2 cellular contexts compared by ENCODE assay signal in the genomic region with DNA sequence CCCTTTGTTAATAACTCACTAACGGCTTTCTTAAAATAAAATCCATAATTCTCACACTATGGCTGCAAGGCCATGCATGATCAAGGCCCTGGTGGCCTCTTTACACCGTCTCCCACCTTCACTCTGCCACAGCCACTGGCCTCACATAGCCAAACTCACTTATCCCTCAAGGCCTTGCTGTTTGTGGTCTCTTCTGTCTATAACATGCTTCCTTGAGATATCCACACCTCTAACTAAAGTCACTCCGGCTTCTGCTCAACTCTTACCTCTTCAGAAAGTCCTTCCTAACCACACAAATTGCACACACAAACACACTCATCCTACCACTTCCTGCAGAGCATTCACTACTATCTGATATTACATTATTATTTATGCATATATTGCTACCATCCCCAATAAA.
TF ChIP-seq lines count a peak whose summit lies in the region.

No MANE protein-coding gene starts in this region.

TF ChIP-seq in K562, 482 proteins besides CTCF, POLR2A, EP300 and RAD21 (continued from another document):
- TF ChIP-seq, protein P1, sequence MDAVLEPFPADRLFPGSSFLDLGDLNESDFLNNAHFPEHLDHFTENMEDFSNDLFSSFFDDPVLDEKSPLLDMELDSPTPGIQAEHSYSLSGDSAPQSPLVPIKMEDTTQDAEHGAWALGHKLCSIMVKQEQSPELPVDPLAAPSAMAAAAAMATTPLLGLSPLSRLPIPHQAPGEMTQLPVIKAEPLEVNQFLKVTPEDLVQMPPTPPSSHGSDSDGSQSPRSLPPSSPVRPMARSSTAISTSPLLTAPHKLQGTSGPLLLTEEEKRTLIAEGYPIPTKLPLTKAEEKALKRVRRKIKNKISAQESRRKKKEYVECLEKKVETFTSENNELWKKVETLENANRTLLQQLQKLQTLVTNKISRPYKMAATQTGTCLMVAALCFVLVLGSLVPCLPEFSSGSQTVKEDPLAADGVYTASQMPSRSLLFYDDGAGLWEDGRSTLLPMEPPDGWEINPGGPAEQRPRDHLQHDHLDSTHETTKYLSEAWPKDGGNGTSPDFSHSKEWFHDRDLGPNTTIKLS (IDR thresholded peaks at IDR 0.05; ENCODE audit: borderline replicate concordance, low read depth), result no peak
- TF ChIP-seq NFRKB (IDR thresholded peaks at IDR 0.05; ENCODE audit: low read depth) (no peak), ZNF165 (CRISPR knock-in tag; IDR thresholded peaks at IDR 0.05; ENCODE audit: borderline replicate concordance) (no peak), IRF2 (CRISPR knock-in tag; IDR thresholded peaks at IDR 0.05) (no peak), ZNF197 (CRISPR knock-in tag; IDR thresholded peaks at IDR 0.05; ENCODE audit: low read depth) (no peak), FOXJ3 (CRISPR knock-in tag; IDR thresholded peaks at IDR 0.05) (no peak), BHLHE40 (IDR thresholded peaks at IDR 0.05; ENCODE audit: low read length) (no peak), SMAD3 (CRISPR knock-in tag; conservative IDR thresholded peaks at IDR 0.05) (no peak), SLC30A9 (CRISPR knock-in tag; IDR thresholded peaks at IDR 0.05) (no peak), ZC3H8 (IDR thresholded peaks at IDR 0.05) (no peak), NBN (IDR thresholded peaks at IDR 0.05; ENCODE audit: low read depth) (no peak), ZFP30 (CRISPR knock-in tag; IDR thresholded peaks at IDR 0.05; ENCODE audit: borderline replicate concordance) (no peak), RCOR1 (IDR thresholded peaks at IDR 0.05; ENCODE audit: borderline replicate concordance in 1 of 2, low read depth in 2 of 2, low read length in 2 of 2) (no peak), CC2D1A (IDR thresholded peaks at IDR 0.05) (no peak)
- TF ChIP-seq, protein P2, sequence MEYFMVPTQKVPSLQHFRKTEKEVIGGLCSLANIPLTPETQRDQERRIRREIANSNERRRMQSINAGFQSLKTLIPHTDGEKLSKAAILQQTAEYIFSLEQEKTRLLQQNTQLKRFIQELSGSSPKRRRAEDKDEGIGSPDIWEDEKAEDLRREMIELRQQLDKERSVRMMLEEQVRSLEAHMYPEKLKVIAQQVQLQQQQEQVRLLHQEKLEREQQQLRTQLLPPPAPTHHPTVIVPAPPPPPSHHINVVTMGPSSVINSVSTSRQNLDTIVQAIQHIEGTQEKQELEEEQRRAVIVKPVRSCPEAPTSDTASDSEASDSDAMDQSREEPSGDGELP (CRISPR knock-in tag; IDR thresholded peaks at IDR 0.05; ENCODE audit: borderline replicate concordance), result no peak
- TF ChIP-seq, protein P3, sequence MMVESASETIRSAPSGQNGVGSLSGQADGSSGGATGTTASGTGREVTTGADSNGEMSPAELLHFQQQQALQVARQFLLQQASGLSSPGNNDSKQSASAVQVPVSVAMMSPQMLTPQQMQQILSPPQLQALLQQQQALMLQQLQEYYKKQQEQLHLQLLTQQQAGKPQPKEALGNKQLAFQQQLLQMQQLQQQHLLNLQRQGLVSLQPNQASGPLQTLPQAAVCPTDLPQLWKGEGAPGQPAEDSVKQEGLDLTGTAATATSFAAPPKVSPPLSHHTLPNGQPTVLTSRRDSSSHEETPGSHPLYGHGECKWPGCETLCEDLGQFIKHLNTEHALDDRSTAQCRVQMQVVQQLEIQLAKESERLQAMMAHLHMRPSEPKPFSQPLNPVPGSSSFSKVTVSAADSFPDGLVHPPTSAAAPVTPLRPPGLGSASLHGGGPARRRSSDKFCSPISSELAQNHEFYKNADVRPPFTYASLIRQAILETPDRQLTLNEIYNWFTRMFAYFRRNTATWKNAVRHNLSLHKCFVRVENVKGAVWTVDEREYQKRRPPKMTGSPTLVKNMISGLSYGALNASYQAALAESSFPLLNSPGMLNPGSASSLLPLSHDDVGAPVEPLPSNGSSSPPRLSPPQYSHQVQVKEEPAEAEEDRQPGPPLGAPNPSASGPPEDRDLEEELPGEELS (CRISPR knock-in tag; IDR thresholded peaks at IDR 0.05; ENCODE audit: borderline replicate concordance), result no peak

TF ChIP-seq in SK-N-SH, 30 proteins besides CTCF, POLR2A, EP300 and RAD21 (continued from another document):
- no peak for TF ChIP-seq SMC3 (IDR thresholded peaks at IDR 0.05; ENCODE audit: low read depth, low read length)
- TF ChIP-seq ELF1 (IDR thresholded peaks at IDR 0.05), result no peak
- TF ChIP-seq POLR2AphosphoS5 (IDR thresholded peaks at IDR 0.05; ENCODE audit: low read depth, low read length), result no peak
- TF ChIP-seq, protein P4, sequence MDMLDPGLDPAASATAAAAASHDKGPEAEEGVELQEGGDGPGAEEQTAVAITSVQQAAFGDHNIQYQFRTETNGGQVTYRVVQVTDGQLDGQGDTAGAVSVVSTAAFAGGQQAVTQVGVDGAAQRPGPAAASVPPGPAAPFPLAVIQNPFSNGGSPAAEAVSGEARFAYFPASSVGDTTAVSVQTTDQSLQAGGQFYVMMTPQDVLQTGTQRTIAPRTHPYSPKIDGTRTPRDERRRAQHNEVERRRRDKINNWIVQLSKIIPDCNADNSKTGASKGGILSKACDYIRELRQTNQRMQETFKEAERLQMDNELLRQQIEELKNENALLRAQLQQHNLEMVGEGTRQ (IDR thresholded peaks at IDR 0.05; ENCODE audit: borderline replicate concordance, low read depth, low read length), result no peak
- TF ChIP-seq TEAD4 (IDR thresholded peaks at IDR 0.05; ENCODE audit: borderline replicate concordance, insufficient read depth), result no peak
- TF ChIP-seq MXI1 (IDR thresholded peaks at IDR 0.05; ENCODE audit: low read depth, low read length), result no peak
- no peak for TF ChIP-seq FOXM1 (IDR thresholded peaks at IDR 0.05; ENCODE audit: low read depth)
- TF ChIP-seq, protein P5, sequence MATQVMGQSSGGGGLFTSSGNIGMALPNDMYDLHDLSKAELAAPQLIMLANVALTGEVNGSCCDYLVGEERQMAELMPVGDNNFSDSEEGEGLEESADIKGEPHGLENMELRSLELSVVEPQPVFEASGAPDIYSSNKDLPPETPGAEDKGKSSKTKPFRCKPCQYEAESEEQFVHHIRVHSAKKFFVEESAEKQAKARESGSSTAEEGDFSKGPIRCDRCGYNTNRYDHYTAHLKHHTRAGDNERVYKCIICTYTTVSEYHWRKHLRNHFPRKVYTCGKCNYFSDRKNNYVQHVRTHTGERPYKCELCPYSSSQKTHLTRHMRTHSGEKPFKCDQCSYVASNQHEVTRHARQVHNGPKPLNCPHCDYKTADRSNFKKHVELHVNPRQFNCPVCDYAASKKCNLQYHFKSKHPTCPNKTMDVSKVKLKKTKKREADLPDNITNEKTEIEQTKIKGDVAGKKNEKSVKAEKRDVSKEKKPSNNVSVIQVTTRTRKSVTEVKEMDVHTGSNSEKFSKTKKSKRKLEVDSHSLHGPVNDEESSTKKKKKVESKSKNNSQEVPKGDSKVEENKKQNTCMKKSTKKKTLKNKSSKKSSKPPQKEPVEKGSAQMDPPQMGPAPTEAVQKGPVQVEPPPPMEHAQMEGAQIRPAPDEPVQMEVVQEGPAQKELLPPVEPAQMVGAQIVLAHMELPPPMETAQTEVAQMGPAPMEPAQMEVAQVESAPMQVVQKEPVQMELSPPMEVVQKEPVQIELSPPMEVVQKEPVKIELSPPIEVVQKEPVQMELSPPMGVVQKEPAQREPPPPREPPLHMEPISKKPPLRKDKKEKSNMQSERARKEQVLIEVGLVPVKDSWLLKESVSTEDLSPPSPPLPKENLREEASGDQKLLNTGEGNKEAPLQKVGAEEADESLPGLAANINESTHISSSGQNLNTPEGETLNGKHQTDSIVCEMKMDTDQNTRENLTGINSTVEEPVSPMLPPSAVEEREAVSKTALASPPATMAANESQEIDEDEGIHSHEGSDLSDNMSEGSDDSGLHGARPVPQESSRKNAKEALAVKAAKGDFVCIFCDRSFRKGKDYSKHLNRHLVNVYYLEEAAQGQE (IDR thresholded peaks at IDR 0.05; ENCODE audit: low read depth, low read length), result no peak
- TF ChIP-seq, protein P6, sequence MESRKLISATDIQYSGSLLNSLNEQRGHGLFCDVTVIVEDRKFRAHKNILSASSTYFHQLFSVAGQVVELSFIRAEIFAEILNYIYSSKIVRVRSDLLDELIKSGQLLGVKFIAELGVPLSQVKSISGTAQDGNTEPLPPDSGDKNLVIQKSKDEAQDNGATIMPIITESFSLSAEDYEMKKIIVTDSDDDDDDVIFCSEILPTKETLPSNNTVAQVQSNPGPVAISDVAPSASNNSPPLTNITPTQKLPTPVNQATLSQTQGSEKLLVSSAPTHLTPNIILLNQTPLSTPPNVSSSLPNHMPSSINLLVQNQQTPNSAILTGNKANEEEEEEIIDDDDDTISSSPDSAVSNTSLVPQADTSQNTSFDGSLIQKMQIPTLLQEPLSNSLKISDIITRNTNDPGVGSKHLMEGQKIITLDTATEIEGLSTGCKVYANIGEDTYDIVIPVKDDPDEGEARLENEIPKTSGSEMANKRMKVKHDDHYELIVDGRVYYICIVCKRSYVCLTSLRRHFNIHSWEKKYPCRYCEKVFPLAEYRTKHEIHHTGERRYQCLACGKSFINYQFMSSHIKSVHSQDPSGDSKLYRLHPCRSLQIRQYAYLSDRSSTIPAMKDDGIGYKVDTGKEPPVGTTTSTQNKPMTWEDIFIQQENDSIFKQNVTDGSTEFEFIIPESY (IDR thresholded peaks at IDR 0.05; ENCODE audit: borderline replicate concordance, low read depth), result no peak
- TF ChIP-seq, protein P7, sequence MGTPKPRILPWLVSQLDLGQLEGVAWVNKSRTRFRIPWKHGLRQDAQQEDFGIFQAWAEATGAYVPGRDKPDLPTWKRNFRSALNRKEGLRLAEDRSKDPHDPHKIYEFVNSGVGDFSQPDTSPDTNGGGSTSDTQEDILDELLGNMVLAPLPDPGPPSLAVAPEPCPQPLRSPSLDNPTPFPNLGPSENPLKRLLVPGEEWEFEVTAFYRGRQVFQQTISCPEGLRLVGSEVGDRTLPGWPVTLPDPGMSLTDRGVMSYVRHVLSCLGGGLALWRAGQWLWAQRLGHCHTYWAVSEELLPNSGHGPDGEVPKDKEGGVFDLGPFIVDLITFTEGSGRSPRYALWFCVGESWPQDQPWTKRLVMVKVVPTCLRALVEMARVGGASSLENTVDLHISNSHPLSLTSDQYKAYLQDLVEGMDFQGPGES (IDR thresholded peaks at IDR 0.05; ENCODE audit: low read depth, low read length), result no peak
- TF ChIP-seq MEF2A (IDR thresholded peaks at IDR 0.05; ENCODE audit: borderline replicate concordance, low read depth), result no peak
- TF ChIP-seq RCOR1 (IDR thresholded peaks at IDR 0.05; ENCODE audit: low read length), result no peak
- no peak for TF ChIP-seq YY1 (IDR thresholded peaks at IDR 0.05; ENCODE audit: low read depth)
- no peak for TF ChIP-seq FOSL2 (IDR thresholded peaks at IDR 0.05; ENCODE audit: borderline replicate concordance, low read depth)
- TF ChIP-seq CHD2 (IDR thresholded peaks at IDR 0.05; ENCODE audit: low read length, partially characterized antibody), result no peak
